Comparison of ENCODE assay signal across 19 cellular contexts in genomic region chr3:299590-300301, GRCh38.
DNase-seq lines count a peak whose midpoint lies in the region; ATAC-seq, FAIRE-seq and TF ChIP-seq lines count a peak whose summit lies in the region.
"Had no signal": no experiment of that assay in that cellular context is flagged by ENCODE, and none has a peak within 500 bp of the region (broad histone marks: within the 10 kb centered on the region; RNA-seq: fewer than 3 reads in every experiment).

No MANE protein-coding gene starts in this region.

- no peak overlapping the region for H3K4me3 ChIP-seq in adrenal gland
- H3K4me3 ChIP-seq: thyroid gland had no signal

- H3K4me1 ChIP-seq in adrenal gland (replicated peaks in 1 of 2), result no peaks in the 10 kb centered on the region
- H3K4me1 ChIP-seq: thyroid gland had no signal

- POLR2A ChIA-PET in activated CD4-positive, alpha-beta T cell treated with anti-CD3 and anti-CD28 coated beads for 36 hours (lab: Charles Lee), result no interaction called here

- no peaks in the 10 kb centered on the region for H3K27me3 ChIP-seq in adrenal gland
- H3K27me3 ChIP-seq: thyroid gland had no signal

- no peak overlapping the region for H3K27ac Mint-ChIP-seq in activated CD4-positive, alpha-beta T cell treated with anti-CD3 and anti-CD28 coated beads for 36 hours
- H3K27ac Mint-ChIP-seq: activated naive CD8-positive, alpha-beta T cell treated with anti-CD3 and anti-CD28 coated beads, Interleukin-2, amount 10 ng/mL, durations not matched to agents 7 days and 5 days; brain; CD8-positive, alpha-beta T cell; H9; natural killer cell; stimulated activated naive B cell treated with anti-CD40 and anti-IgM and Interleukin-4, amounts not matched to agents 10 μg/mL and 1 μg/mL and 100 μg/mL, for 72 hours had no signal

- 43 to 52% (median 50%) methylated on average over 5 of the region's 5 CpGs for WGBS in adrenal gland, 4 donors

- peak; percentile 47 for ATAC-seq in GM19351 (IDR thresholded peaks at IDR 0.05; ENCODE audit: unreplicated experiment)
- ATAC-seq in HG02678 (IDR thresholded peaks at IDR 0.05; ENCODE audit: unreplicated experiment), result peak; percentile 57
- ATAC-seq in activated CD4-positive, alpha-beta T cell treated with anti-CD3 and anti-CD28 coated beads for 36 hours, result no peak
- ATAC-seq: activated CD4-positive, CD25-positive, alpha-beta regulatory T cell treated with anti-CD3 and anti-CD28 coated beads, Interleukin-2, amount 50 U/mL, for 24 hours; CD8-positive, alpha-beta T cell; natural killer cell; stimulated activated naive B cell treated with anti-CD40 and anti-IgM and Interleukin-4, amounts not matched to agents 10 μg/mL and 1 μg/mL and 100 μg/mL, for 72 hours had no signal

- H3K27me3 Mint-ChIP-seq in activated CD4-positive, alpha-beta T cell treated with anti-CD3 and anti-CD28 coated beads for 36 hours, result no peaks in the 10 kb centered on the region
- H3K27me3 Mint-ChIP-seq: activated naive CD8-positive, alpha-beta T cell treated with anti-CD3 and anti-CD28 coated beads, Interleukin-2, amount 10 ng/mL, durations not matched to agents 7 days and 5 days; brain; stimulated activated naive B cell treated with anti-CD40 and anti-IgM and Interleukin-4, amounts not matched to agents 10 μg/mL and 1 μg/mL and 100 μg/mL, for 72 hours had no signal

- no peaks in the 10 kb centered on the region for H3K36me3 Mint-ChIP-seq in activated CD4-positive, alpha-beta T cell treated with anti-CD3 and anti-CD28 coated beads for 36 hours (ENCODE audit: low read depth)
- H3K36me3 Mint-ChIP-seq: activated naive CD8-positive, alpha-beta T cell treated with anti-CD3 and anti-CD28 coated beads, Interleukin-2, amount 10 ng/mL, durations not matched to agents 7 days and 5 days; CD8-positive, alpha-beta T cell had no signal

- no peaks in the 10 kb centered on the region for H3K36me3 ChIP-seq in adrenal gland (replicated peaks in 1 of 2)
- H3K36me3 ChIP-seq: thyroid gland had no signal

- no peak for DNase-seq in GM18507 (ENCODE audit: extremely low spot score, insufficient read length, low read depth)
- DNase-seq in HT1080 (ENCODE audit: low read depth), result peak; percentile 5
- no peak for DNase-seq in adrenal gland
- DNase-seq in NCI-H524 treated with DMSO at 0.1 percent for 48 hours (lab: John Stamatoyannopoulos, UW), result no peak
- DNase-seq in activated CD4-positive, alpha-beta T cell treated with anti-CD3 and anti-CD28 coated beads for 36 hours, result no peak
- DNase-seq in NCI-H1417 treated with DMSO at 0.1 percent for 48 hours (lab: John Stamatoyannopoulos, UW), result no peak
- DNase-seq: activated naive CD8-positive, alpha-beta T cell treated with anti-CD3 and anti-CD28 coated beads, Interleukin-2, amount 10 ng/mL, durations not matched to agents 7 days and 5 days; CD8-positive, alpha-beta T cell; H9; natural killer cell; NCI-H1417; NCI-H345; stimulated activated naive B cell treated with anti-CD40 and anti-IgM and Interleukin-4, amounts not matched to agents 10 μg/mL and 1 μg/mL and 100 μg/mL, for 72 hours; thyroid gland had no signal

- no peak for TF ChIP-seq POLR2A in adrenal gland (IDR thresholded peaks at IDR 0.05)

- no peak overlapping the region for H3K4me3 Mint-ChIP-seq in activated CD4-positive, alpha-beta T cell treated with anti-CD3 and anti-CD28 coated beads for 36 hours
- H3K4me3 Mint-ChIP-seq: activated naive CD8-positive, alpha-beta T cell treated with anti-CD3 and anti-CD28 coated beads, Interleukin-2, amount 10 ng/mL, durations not matched to agents 7 days and 5 days; brain; CD8-positive, alpha-beta T cell; H9; natural killer cell; stimulated activated naive B cell treated with anti-CD40 and anti-IgM and Interleukin-4, amounts not matched to agents 10 μg/mL and 1 μg/mL and 100 μg/mL, for 72 hours had no signal

- FAIRE-seq in GM18507 (lab: Jason Lieb, UNC), result peak; percentile 58
- FAIRE-seq: colon had no signal

- no peaks in the 10 kb centered on the region for H3K4me1 Mint-ChIP-seq in activated CD4-positive, alpha-beta T cell treated with anti-CD3 and anti-CD28 coated beads for 36 hours
- H3K4me1 Mint-ChIP-seq: activated naive CD8-positive, alpha-beta T cell treated with anti-CD3 and anti-CD28 coated beads, Interleukin-2, amount 10 ng/mL, durations not matched to agents 7 days and 5 days; natural killer cell had no signal

- peaks cover 3% of the 10 kb centered on the region for H3K9me3 Mint-ChIP-seq in activated CD4-positive, alpha-beta T cell treated with anti-CD3 and anti-CD28 coated beads for 36 hours (ENCODE audit: low read depth)
- H3K9me3 Mint-ChIP-seq: H9 had no signal

- H3K9me3 ChIP-seq in adrenal gland (replicated peaks in 1 of 3), result no peaks in the 10 kb centered on the region
- H3K9me3 ChIP-seq: thyroid gland had no signal

- intact Hi-C loops in adrenal gland (cut with DNase I), result no loop called here
- intact Hi-C loops in activated CD4-positive, alpha-beta T cell treated with anti-CD3 and anti-CD28 coated beads for 36 hours (cut with DNase I, micrococcal nuclease), result no loop called here

- CTCF ChIA-PET in activated CD4-positive, alpha-beta T cell treated with anti-CD3 and anti-CD28 coated beads for 36 hours (lab: Charles Lee), result no interaction called here

- no peak overlapping the region for H3K27ac ChIP-seq in adrenal gland
- H3K27ac ChIP-seq: thyroid gland had no signal

- TF ChIP-seq CTCF in adrenal gland (IDR thresholded peaks at IDR 0.05), result no peak
